Comparison of ENCODE assay signal across 20 cellular contexts in the genomic region with DNA sequence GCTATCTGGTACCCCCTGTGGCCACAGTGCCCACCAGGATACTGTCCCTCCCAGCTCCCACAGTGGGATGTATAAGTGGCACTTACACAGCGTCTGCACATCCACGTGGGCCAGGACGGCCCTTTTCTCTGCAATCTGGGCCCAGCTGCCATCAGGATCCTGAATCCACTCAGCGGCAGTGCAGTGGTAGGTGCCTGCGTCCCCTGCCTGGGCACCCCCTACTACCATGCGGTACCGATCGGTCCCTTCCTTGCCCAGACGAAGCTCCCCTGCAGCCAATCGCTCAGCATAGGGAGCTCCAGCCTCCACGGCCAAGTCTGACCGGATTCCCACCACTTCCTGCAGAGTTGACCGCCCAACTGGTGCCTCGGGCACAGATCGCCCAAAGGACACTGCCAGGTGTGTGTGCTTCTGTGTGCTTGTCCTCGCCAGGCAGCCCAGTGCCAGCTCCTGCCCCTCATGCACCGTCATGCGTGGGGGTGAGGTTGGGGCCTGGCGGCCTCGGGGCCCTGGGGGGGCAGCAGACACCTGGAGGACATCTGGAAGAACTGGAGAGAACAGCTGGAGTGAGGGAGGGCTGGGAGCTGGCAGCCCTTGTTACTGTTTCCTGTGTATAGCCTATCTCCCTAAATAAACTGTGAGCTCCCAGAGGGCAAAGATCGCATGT. TPM values are rescaled to one million over a fixed set of nuclear protein-coding genes. Genes with fewer than 3 reads are reported as not detected.
"Had no signal": no experiment of that assay in that cellular context is flagged by ENCODE, and none has a peak within 500 bp of the region (broad histone marks: within the 10 kb centered on the region; RNA-seq: fewer than 3 reads in every experiment).

No MANE protein-coding gene starts in this region.

- DNase-seq: activated CD4-positive, alpha-beta T cell treated with anti-CD3 and anti-CD28 coated beads, Interleukin-2, amount 10 ng/mL, durations not matched to agents 7 days and 5 days; activated CD4-positive, CD25-positive, alpha-beta regulatory T cell; activated effector memory CD4-positive, alpha-beta T cell treated with Interleukin-2 at 50 U/mL for 16 hours; activated naive CD8-positive, alpha-beta T cell treated with anti-CD3 and anti-CD28 coated beads, Interleukin-2, amount 10 ng/mL, durations not matched to agents 7 days and 5 days; activated T-cell treated with anti-CD3 and anti-CD28 coated beads, Interleukin-2, amount 50 U/mL, for 1 hour; aorta; cortex of kidney; effector memory CD8-positive, alpha-beta T cell; hippocampal formation; kidney glomerular epithelial cell; naive thymus-derived CD8-positive, alpha-beta T cell; right cardiac atrium; stimulated activated CD4-positive, alpha-beta T cell treated with anti-CD3 and anti-CD28 coated beads, Interleukin-2, amount 100 ng/mL, for 24 hours; stimulated activated naive CD8-positive, alpha-beta T cell treated with anti-CD3 and anti-CD28 coated beads, Interleukin-15, Interleukin-2, amounts not matched to agents 100 U/mL and 50 U/mL, for 24 hours; T-helper 17 cell; uterus had no signal

- H3K9me3 Mint-ChIP-seq: activated CD4-positive, alpha-beta T cell treated with anti-CD3 and anti-CD28 coated beads, Interleukin-2, amount 10 ng/mL, durations not matched to agents 7 days and 5 days; activated naive CD8-positive, alpha-beta T cell treated with anti-CD3 and anti-CD28 coated beads, Interleukin-2, amount 10 ng/mL, durations not matched to agents 7 days and 5 days; effector memory CD8-positive, alpha-beta T cell; naive thymus-derived CD8-positive, alpha-beta T cell had no signal

- H3K27ac ChIP-seq: uterus had no signal

- H3K4me3 ChIP-seq: uterus had no signal

- H3K27ac Mint-ChIP-seq: activated CD4-positive, alpha-beta T cell treated with anti-CD3 and anti-CD28 coated beads, Interleukin-2, amount 10 ng/mL, durations not matched to agents 7 days and 5 days; activated naive CD8-positive, alpha-beta T cell treated with anti-CD3 and anti-CD28 coated beads, Interleukin-2, amount 10 ng/mL, durations not matched to agents 7 days and 5 days; T-helper 17 cell had no signal

- H3K9me3 ChIP-seq: uterus had no signal

- ATAC-seq: effector memory CD8-positive, alpha-beta T cell; naive thymus-derived CD8-positive, alpha-beta T cell; right cardiac atrium; stimulated activated naive CD8-positive, alpha-beta T cell treated with anti-CD3 and anti-CD28 coated beads, Interleukin-15, Interleukin-2, amounts not matched to agents 100 U/mL and 50 U/mL, for 24 hours; T-helper 17 cell had no signal

- H3K36me3 ChIP-seq: uterus had no signal

- H3K27me3 Mint-ChIP-seq: activated CD4-positive, alpha-beta T cell treated with anti-CD3 and anti-CD28 coated beads, Interleukin-2, amount 10 ng/mL, durations not matched to agents 7 days and 5 days; activated naive CD8-positive, alpha-beta T cell treated with anti-CD3 and anti-CD28 coated beads, Interleukin-2, amount 10 ng/mL, durations not matched to agents 7 days and 5 days; effector memory CD8-positive, alpha-beta T cell; naive thymus-derived CD8-positive, alpha-beta T cell; progenitor cell of endocrine pancreas; T-helper 17 cell had no signal

- FAIRE-seq: bronchial epithelial cell had no signal

- H3K4me3 Mint-ChIP-seq: activated CD4-positive, alpha-beta T cell treated with anti-CD3 and anti-CD28 coated beads, Interleukin-2, amount 10 ng/mL, durations not matched to agents 7 days and 5 days; activated naive CD8-positive, alpha-beta T cell treated with anti-CD3 and anti-CD28 coated beads, Interleukin-2, amount 10 ng/mL, durations not matched to agents 7 days and 5 days; effector memory CD8-positive, alpha-beta T cell; T-helper 17 cell had no signal

- H3K27me3 ChIP-seq: uterus had no signal

RNA-seq across cellular contexts. Expression of gene KCNJ9, which starts 12.4 kb away (rescaled TPM):
- total RNA-seq: activated CD4-positive, alpha-beta T cell treated with anti-CD3 and anti-CD28 coated beads, Interleukin-2, amount 10 ng/mL, durations not matched to agents 7 days and 5 days; activated naive CD8-positive, alpha-beta T cell treated with anti-CD3 and anti-CD28 coated beads, Interleukin-2, amount 10 ng/mL, durations not matched to agents 7 days and 5 days; aorta; epithelial cell of proximal tubule; lung microvascular endothelial cell; naive thymus-derived CD8-positive, alpha-beta T cell; progenitor cell of endocrine pancreas; right cardiac atrium; T-helper 17 cell had no signal
- polyA plus RNA-seq: aorta, right cardiac atrium had no signal

RNA-seq across cellular contexts. Expression of gene ATP1A2, which starts 21.8 kb away (rescaled TPM):
- total RNA-seq: activated CD4-positive, alpha-beta T cell treated with anti-CD3 and anti-CD28 coated beads, Interleukin-2, amount 10 ng/mL, durations not matched to agents 7 days and 5 days; activated naive CD8-positive, alpha-beta T cell treated with anti-CD3 and anti-CD28 coated beads, Interleukin-2, amount 10 ng/mL, durations not matched to agents 7 days and 5 days; bronchial epithelial cell; epithelial cell of proximal tubule; lung microvascular endothelial cell; naive thymus-derived CD8-positive, alpha-beta T cell; progenitor cell of endocrine pancreas; T-helper 17 cell had no signal
- polyA plus RNA-seq: naive thymus-derived CD8-positive, alpha-beta T cell had no signal

RNA-seq across cellular contexts. Expression of gene KCNJ10, which starts 23.8 kb away (rescaled TPM):
- total RNA-seq: activated CD4-positive, alpha-beta T cell treated with anti-CD3 and anti-CD28 coated beads, Interleukin-2, amount 10 ng/mL, durations not matched to agents 7 days and 5 days; activated naive CD8-positive, alpha-beta T cell treated with anti-CD3 and anti-CD28 coated beads, Interleukin-2, amount 10 ng/mL, durations not matched to agents 7 days and 5 days; bronchial epithelial cell; epithelial cell of proximal tubule; lung microvascular endothelial cell; naive thymus-derived CD8-positive, alpha-beta T cell; T-helper 17 cell had no signal

RNA-seq across cellular contexts. Expression of gene ATP1A4, which starts 57.6 kb away (rescaled TPM):
- total RNA-seq: activated CD4-positive, alpha-beta T cell treated with anti-CD3 and anti-CD28 coated beads, Interleukin-2, amount 10 ng/mL, durations not matched to agents 7 days and 5 days; activated naive CD8-positive, alpha-beta T cell treated with anti-CD3 and anti-CD28 coated beads, Interleukin-2, amount 10 ng/mL, durations not matched to agents 7 days and 5 days; bronchial epithelial cell; epithelial cell of proximal tubule; lung microvascular endothelial cell; naive thymus-derived CD8-positive, alpha-beta T cell; progenitor cell of endocrine pancreas had no signal
- polyA plus RNA-seq: naive thymus-derived CD8-positive, alpha-beta T cell had no signal
